ENCODE assay signal across 1 cellular context in genomic region chr3:152477422-152477821, GRCh38.
TF ChIP-seq lines count a peak whose summit lies in the region.

No MANE protein-coding gene starts in this region.

TF ChIP-seq in K562, 482 proteins besides CTCF, POLR2A, EP300 and RAD21:
- TF ChIP-seq, protein P1, sequence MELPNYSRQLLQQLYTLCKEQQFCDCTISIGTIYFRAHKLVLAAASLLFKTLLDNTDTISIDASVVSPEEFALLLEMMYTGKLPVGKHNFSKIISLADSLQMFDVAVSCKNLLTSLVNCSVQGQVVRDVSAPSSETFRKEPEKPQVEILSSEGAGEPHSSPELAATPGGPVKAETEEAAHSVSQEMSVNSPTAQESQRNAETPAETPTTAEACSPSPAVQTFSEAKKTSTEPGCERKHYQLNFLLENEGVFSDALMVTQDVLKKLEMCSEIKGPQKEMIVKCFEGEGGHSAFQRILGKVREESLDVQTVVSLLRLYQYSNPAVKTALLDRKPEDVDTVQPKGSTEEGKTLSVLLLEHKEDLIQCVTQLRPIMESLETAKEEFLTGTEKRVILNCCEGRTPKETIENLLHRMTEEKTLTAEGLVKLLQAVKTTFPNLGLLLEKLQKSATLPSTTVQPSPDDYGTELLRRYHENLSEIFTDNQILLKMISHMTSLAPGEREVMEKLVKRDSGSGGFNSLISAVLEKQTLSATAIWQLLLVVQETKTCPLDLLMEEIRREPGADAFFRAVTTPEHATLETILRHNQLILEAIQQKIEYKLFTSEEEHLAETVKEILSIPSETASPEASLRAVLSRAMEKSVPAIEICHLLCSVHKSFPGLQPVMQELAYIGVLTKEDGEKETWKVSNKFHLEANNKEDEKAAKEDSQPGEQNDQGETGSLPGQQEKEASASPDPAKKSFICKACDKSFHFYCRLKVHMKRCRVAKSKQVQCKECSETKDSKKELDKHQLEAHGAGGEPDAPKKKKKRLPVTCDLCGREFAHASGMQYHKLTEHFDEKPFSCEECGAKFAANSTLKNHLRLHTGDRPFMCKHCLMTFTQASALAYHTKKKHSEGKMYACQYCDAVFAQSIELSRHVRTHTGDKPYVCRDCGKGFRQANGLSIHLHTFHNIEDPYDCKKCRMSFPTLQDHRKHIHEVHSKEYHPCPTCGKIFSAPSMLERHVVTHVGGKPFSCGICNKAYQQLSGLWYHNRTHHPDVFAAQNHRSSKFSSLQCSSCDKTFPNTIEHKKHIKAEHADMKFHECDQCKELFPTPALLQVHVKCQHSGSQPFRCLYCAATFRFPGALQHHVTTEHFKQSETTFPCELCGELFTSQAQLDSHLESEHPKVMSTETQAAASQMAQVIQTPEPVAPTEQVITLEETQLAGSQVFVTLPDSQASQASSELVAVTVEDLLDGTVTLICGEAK (IDR thresholded peaks at IDR 0.05): no peak
- TF ChIP-seq, protein P1 (CRISPR knock-in tag; IDR thresholded peaks at IDR 0.05): no peak
- TF ChIP-seq GTF2F1 (IDR thresholded peaks at IDR 0.05; ENCODE audit: low read depth, low read length): no peak
- TF ChIP-seq HNRNPH1 (optimal IDR thresholded peaks at IDR 0.05; ENCODE audit: low read depth, low read length): no peak
- TF ChIP-seq NONO (IDR thresholded peaks at IDR 0.05; ENCODE audit: low read depth in 2 of 2, low read length in 1 of 2): no peak
